1 cellular context compared by ENCODE assay signal in the genomic region with DNA sequence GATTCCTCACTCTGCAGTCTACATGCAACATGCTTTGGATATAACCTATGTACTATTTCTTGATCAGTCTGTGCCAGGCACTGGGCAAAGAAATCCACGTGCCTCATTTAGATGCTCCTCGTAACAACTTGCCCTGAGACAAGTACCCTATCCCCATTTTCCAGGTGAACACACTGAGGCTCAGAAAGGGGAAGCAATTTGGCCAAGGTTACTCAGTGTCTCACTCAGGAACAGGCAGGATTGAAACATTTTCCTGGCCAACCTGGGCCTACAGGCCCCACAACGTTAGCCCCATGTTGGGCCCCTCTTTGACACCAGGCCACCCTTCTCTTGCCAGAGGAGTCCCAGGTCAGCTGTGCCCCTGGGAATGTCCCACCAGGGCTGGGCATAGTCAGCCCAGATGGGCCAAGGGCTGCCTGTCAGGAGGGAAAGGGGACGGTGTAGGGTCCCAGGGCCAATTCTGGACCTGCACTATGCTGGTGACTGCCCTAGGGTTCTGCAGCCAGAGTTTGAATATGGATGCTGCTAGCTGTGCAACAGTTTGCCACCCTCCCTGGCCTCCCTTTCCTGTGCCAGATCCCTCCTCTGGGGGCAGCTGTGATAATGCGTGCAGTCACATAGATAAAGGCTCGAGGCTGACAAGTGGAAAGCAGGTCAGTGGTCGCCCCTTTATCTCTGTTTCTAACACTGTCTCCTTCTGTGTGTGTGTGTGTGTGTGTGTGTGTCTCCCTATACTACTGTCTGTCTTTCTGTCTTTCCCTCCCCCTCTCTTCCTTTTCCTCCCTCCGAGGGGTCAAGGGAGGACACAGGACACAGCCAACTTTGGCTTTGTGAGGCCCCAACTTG.
TF ChIP-seq lines count a peak whose summit lies in the region.

No MANE protein-coding gene starts in this region.

TF ChIP-seq in GM23338, 12 proteins besides CTCF, POLR2A, EP300 and RAD21 (continued from another document):
- TF ChIP-seq, protein P1, sequence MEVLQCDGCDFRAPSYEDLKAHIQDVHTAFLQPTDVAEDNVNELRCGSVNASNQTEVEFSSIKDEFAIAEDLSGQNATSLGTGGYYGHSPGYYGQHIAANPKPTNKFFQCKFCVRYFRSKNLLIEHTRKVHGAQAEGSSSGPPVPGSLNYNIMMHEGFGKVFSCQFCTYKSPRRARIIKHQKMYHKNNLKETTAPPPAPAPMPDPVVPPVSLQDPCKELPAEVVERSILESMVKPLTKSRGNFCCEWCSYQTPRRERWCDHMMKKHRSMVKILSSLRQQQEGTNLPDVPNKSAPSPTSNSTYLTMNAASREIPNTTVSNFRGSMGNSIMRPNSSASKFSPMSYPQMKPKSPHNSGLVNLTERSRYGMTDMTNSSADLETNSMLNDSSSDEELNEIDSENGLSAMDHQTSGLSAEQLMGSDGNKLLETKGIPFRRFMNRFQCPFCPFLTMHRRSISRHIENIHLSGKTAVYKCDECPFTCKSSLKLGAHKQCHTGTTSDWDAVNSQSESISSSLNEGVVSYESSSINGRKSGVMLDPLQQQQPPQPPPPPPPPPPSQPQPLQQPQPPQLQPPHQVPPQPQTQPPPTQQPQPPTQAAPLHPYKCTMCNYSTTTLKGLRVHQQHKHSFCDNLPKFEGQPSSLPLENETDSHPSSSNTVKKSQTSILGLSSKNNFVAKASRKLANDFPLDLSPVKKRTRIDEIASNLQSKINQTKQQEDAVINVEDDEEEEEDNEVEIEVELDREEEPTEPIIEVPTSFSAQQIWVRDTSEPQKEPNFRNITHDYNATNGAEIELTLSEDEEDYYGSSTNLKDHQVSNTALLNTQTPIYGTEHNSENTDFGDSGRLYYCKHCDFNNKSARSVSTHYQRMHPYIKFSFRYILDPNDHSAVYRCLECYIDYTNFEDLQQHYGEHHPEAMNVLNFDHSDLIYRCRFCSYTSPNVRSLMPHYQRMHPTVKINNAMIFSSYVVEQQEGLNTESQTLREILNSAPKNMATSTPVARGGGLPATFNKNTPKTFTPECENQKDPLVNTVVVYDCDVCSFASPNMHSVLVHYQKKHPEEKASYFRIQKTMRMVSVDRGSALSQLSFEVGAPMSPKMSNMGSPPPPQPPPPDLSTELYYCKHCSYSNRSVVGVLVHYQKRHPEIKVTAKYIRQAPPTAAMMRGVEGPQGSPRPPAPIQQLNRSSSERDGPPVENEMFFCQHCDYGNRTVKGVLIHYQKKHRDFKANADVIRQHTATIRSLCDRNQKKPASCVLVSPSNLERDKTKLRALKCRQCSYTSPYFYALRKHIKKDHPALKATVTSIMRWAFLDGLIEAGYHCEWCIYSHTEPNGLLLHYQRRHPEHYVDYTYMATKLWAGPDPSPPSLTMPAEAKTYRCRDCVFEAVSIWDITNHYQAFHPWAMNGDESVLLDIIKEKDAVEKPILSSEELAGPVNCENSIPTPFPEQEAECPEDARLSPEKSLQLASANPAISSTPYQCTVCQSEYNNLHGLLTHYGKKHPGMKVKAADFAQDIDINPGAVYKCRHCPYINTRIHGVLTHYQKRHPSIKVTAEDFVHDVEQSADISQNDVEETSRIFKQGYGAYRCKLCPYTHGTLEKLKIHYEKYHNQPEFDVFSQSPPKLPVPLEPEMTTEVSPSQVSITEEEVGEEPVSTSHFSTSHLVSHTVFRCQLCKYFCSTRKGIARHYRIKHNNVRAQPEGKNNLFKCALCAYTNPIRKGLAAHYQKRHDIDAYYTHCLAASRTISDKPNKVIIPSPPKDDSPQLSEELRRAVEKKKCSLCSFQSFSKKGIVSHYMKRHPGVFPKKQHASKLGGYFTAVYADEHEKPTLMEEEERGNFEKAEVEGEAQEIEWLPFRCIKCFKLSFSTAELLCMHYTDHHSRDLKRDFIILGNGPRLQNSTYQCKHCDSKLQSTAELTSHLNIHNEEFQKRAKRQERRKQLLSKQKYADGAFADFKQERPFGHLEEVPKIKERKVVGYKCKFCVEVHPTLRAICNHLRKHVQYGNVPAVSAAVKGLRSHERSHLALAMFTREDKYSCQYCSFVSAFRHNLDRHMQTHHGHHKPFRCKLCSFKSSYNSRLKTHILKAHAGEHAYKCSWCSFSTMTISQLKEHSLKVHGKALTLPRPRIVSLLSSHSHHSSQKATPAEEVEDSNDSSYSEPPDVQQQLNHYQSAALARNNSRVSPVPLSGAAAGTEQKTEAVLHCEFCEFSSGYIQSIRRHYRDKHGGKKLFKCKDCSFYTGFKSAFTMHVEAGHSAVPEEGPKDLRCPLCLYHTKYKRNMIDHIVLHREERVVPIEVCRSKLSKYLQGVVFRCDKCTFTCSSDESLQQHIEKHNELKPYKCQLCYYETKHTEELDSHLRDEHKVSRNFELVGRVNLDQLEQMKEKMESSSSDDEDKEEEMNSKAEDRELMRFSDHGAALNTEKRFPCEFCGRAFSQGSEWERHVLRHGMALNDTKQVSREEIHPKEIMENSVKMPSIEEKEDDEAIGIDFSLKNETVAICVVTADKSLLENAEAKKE (CRISPR knock-in tag; IDR thresholded peaks at IDR 0.05), result no peak
- no peak for TF ChIP-seq CREB1 (CRISPR knock-in tag; IDR thresholded peaks at IDR 0.05; ENCODE audit: low read depth)
- no peak for TF ChIP-seq ZNF114 (CRISPR knock-in tag; IDR thresholded peaks at IDR 0.05)
- TF ChIP-seq, protein P2, sequence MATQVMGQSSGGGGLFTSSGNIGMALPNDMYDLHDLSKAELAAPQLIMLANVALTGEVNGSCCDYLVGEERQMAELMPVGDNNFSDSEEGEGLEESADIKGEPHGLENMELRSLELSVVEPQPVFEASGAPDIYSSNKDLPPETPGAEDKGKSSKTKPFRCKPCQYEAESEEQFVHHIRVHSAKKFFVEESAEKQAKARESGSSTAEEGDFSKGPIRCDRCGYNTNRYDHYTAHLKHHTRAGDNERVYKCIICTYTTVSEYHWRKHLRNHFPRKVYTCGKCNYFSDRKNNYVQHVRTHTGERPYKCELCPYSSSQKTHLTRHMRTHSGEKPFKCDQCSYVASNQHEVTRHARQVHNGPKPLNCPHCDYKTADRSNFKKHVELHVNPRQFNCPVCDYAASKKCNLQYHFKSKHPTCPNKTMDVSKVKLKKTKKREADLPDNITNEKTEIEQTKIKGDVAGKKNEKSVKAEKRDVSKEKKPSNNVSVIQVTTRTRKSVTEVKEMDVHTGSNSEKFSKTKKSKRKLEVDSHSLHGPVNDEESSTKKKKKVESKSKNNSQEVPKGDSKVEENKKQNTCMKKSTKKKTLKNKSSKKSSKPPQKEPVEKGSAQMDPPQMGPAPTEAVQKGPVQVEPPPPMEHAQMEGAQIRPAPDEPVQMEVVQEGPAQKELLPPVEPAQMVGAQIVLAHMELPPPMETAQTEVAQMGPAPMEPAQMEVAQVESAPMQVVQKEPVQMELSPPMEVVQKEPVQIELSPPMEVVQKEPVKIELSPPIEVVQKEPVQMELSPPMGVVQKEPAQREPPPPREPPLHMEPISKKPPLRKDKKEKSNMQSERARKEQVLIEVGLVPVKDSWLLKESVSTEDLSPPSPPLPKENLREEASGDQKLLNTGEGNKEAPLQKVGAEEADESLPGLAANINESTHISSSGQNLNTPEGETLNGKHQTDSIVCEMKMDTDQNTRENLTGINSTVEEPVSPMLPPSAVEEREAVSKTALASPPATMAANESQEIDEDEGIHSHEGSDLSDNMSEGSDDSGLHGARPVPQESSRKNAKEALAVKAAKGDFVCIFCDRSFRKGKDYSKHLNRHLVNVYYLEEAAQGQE (IDR thresholded peaks at IDR 0.05; ENCODE audit: unreplicated experiment), result no peak
